Comparison of ENCODE assay signal across 18 cellular contexts in genomic region chr15:53843869-53844569, GRCh38.
"Had no signal": no experiment of that assay in that cellular context is flagged by ENCODE, and none has a peak within 500 bp of the region (broad histone marks: within the 10 kb centered on the region; RNA-seq: fewer than 3 reads in every experiment).

No MANE protein-coding gene starts in this region.

- H3K36me3 ChIP-seq: tibial nerve, uterus had no signal

- H3K4me3 ChIP-seq: dorsolateral prefrontal cortex, tibial nerve, uterus had no signal

- DNase-seq: activated CD4-positive, alpha-beta T cell treated with anti-CD3 and anti-CD28 coated beads, Interleukin-2, amount 50 U/mL, for 1 hour; activated CD4-positive, CD25-positive, alpha-beta regulatory T cell treated with anti-CD3 and anti-CD28 coated beads, Interleukin-2, amount 50 U/mL, for 72 hours; activated CD8-positive, alpha-beta memory T cell treated with anti-CD3 and anti-CD28 coated beads, Interleukin-2, amount 50 U/mL, for 4 hours; activated effector memory CD4-positive, alpha-beta T cell treated with Interleukin-2 at 50 U/mL for 16 hours; activated naive CD4-positive, alpha-beta T cell treated with anti-CD3 and anti-CD28 coated beads, Interleukin-2, amount 10 ng/mL, durations not matched to agents 7 days and 5 days; activated naive CD8-positive, alpha-beta T cell treated with anti-CD3 and anti-CD28 coated beads, Interleukin-2, amount 50 U/mL, for 24 hours; activated T-cell treated with anti-CD3 and anti-CD28 coated beads, Interleukin-2, amount 50 U/mL, for 4 hours; anterior cingulate cortex; dorsolateral prefrontal cortex; erythroblast; foreskin melanocyte; glutamatergic neuron; mesendoderm; posterior cingulate gyrus; stimulated activated naive CD8-positive, alpha-beta T cell treated with anti-CD3 and anti-CD28 coated beads, Interleukin-15, Interleukin-2, amounts not matched to agents 100 U/mL and 50 U/mL, for 24 hours; T1000; uterus had no signal

- H3K4me1 ChIP-seq: tibial nerve, uterus had no signal

- H3K9me3 ChIP-seq: uterus had no signal

- H3K27me3 ChIP-seq: tibial nerve, uterus had no signal

- H3K27ac ChIP-seq: dorsolateral prefrontal cortex, tibial nerve, uterus had no signal
